22 cellular contexts compared by ENCODE assay signal in the genomic region with DNA sequence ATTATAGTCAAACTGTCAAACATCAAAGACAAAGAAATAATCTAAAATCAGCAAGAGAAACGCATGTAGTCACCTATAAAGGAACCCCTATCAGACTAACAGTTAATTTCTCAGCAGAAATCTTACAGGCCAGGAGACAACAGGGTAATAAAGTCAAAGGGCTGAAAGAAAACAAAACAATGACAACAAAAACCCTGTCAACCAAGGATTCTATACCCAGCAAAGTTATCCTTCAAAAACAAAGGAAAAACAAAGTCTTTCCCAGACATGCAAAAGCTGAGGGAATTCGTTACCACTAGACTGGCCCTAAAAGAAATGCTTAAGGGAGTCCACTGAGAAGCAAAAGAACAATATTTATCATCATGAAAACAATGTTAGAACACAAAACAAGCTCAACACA.
"Had no signal": no experiment of that assay in that cellular context is flagged by ENCODE, and none has a peak within 500 bp of the region (broad histone marks: within the 10 kb centered on the region; RNA-seq: fewer than 3 reads in every experiment).

No MANE protein-coding gene starts in this region.

- H3K27ac Mint-ChIP-seq: dendritic cell treated with granulocyte-macrophage colony-stimulating factor and Interleukin-4, amounts not matched to agents 40 ng/mL and 50 ng/mL, for 4 days; endodermal cell; mesothelial cell of epicardium; naive thymus-derived CD4-positive, alpha-beta T cell; nephron; neural progenitor cell; stimulated activated naive CD8-positive, alpha-beta T cell treated with anti-CD3 and anti-CD28 coated beads, Interleukin-15, Interleukin-2, amounts not matched to agents 100 ng/mL and 50 ng/mL, for 24 hours had no signal

- H3K27me3 Mint-ChIP-seq: dendritic cell treated with granulocyte-macrophage colony-stimulating factor and Interleukin-4, amounts not matched to agents 40 ng/mL and 50 ng/mL, for 4 days; memory B cell; naive thymus-derived CD4-positive, alpha-beta T cell; stimulated activated naive B cell treated with anti-CD40 and anti-IgM and Interleukin-4, amounts not matched to agents 10 μg/mL and 1 μg/mL and 100 μg/mL, for 72 hours; stimulated activated naive CD8-positive, alpha-beta T cell treated with anti-CD3 and anti-CD28 coated beads, Interleukin-15, Interleukin-2, amounts not matched to agents 100 ng/mL and 50 ng/mL, for 24 hours had no signal

- DNase-seq: colonic mucosa; effector CD8-positive, alpha-beta T cell; endodermal cell; foreskin keratinocyte; heart left ventricle; kidney; mucosa of descending colon; naive thymus-derived CD4-positive, alpha-beta T cell; nucleus accumbens; sigmoid colon; spleen; stimulated activated CD4-positive, alpha-beta T cell treated with anti-CD3 and anti-CD28 coated beads, Interleukin-4, amount 100 ng/mL, for 4 hours; stimulated activated naive B cell treated with anti-CD40 and anti-IgM and Interleukin-4, amounts not matched to agents 10 μg/mL and 1 μg/mL and 100 μg/mL, for 72 hours; upper lobe of left lung had no signal

- H3K4me3 Mint-ChIP-seq: dendritic cell treated with granulocyte-macrophage colony-stimulating factor and Interleukin-4, amounts not matched to agents 40 ng/mL and 50 ng/mL, for 4 days; endodermal cell; mesothelial cell of epicardium; naive thymus-derived CD4-positive, alpha-beta T cell; nephron; neural progenitor cell; stimulated activated naive B cell treated with anti-CD40 and anti-IgM and Interleukin-4, amounts not matched to agents 10 μg/mL and 1 μg/mL and 100 μg/mL, for 72 hours; stimulated activated naive CD8-positive, alpha-beta T cell treated with anti-CD3 and anti-CD28 coated beads, Interleukin-15, Interleukin-2, amounts not matched to agents 100 ng/mL and 50 ng/mL, for 24 hours had no signal

- ATAC-seq: foreskin keratinocyte; gastroesophageal sphincter; heart left ventricle; left lobe of liver; mucosa of descending colon; naive thymus-derived CD4-positive, alpha-beta T cell; stimulated activated naive B cell treated with anti-CD40 and anti-IgM and Interleukin-4, amounts not matched to agents 10 μg/mL and 1 μg/mL and 100 μg/mL, for 72 hours had no signal

- H3K4me1 Mint-ChIP-seq: mesothelial cell of epicardium, nephron, neural progenitor cell had no signal
